Comparison of ENCODE assay signal across 16 cellular contexts in genomic region chr1:80593197-80593596, GRCh38.
A peak's percentile ranks its signal among the peaks of the same experiment; 100 is the strongest.
DNase-seq lines count a peak whose midpoint lies in the region; ATAC-seq, FAIRE-seq and TF ChIP-seq lines count a peak whose summit lies in the region.
"Had no signal": no experiment of that assay in that cellular context is flagged by ENCODE, and none has a peak within 500 bp of the region (broad histone marks: within the 10 kb centered on the region; RNA-seq: fewer than 3 reads in every experiment).

No MANE protein-coding gene starts in this region.

- no peaks in the 10 kb centered on the region for H3K79me2 ChIP-seq in MM.1S (ENCODE audit: low read length)

- no peak for TF ChIP-seq CTCF in MM.1S (IDR thresholded peaks at IDR 0.05; ENCODE audit: low read length)
- no peak for TF ChIP-seq CTCF in left lung (IDR thresholded peaks at IDR 0.05)

- ATAC-seq in esophagus mucosa (peak; percentile 88), left lung (no peak), left ventricle myocardium superior (no peak)
- ATAC-seq: CD8-positive, alpha-beta T cell had no signal

- H3K9ac ChIP-seq in MM.1S (ENCODE audit: low read length), result no peak overlapping the region
- H3K9ac ChIP-seq: BLaER1, GM23248 had no signal

- intact Hi-C loops in left lung (cut with DNase I) (no loop called here), left ventricle myocardium superior (cut with micrococcal nuclease) (no loop called here)

- H3K36me3 ChIP-seq in MM.1S (replicated peaks; ENCODE audit: insufficient read depth, low read length) (no peaks in the 10 kb centered on the region), left lung (no peaks in the 10 kb centered on the region)
- H3K36me3 ChIP-seq: BLaER1, HAP-1 had no signal

- H3K4me1 ChIP-seq in MM.1S (ENCODE audit: low read length), result peaks cover 2% of the 10 kb centered on the region; the same call in 1 of the 2 replicates
- no peaks in the 10 kb centered on the region for H3K4me1 ChIP-seq in left lung
- H3K4me1 ChIP-seq: BLaER1, HAP-1 had no signal

- H3F3A ChIP-seq in MM.1S (ENCODE audit: insufficient read depth, low read length), result no peaks in the 10 kb centered on the region

- H4K20me1 ChIP-seq in MM.1S (ENCODE audit: insufficient read depth, low read length), result no peaks in the 10 kb centered on the region
- H4K20me1 ChIP-seq: BLaER1 had no signal

- no peaks in the 10 kb centered on the region for H3K9me3 ChIP-seq in MM.1S (replicated peaks; ENCODE audit: insufficient read depth, low read length)
- H3K9me3 ChIP-seq in left lung, result peaks cover 0 to 53% of the 10 kb centered on the region in 2 donors
- H3K9me3 ChIP-seq: HAP-1 had no signal

- peak; percentile 16 for DNase-seq in DMS53 (lab: John Stamatoyannopoulos, UW)
- no peak for DNase-seq in DMS53 treated with DMSO at 0.1 percent for 48 hours (lab: John Stamatoyannopoulos, UW; ENCODE audit: unreplicated experiment)
- peak; percentile 6 for DNase-seq in MM.1S
- no peak for DNase-seq in left lung
- DNase-seq in left ventricle myocardium superior, result no peak
- no peak for DNase-seq in urothelium cell line (ENCODE audit: low spot score)
- no peak for DNase-seq in retina
- DNase-seq: 8988T; CD8-positive, alpha-beta T cell; GDM1; GM23248 had no signal

- H3K9me2 ChIP-seq in MM.1S (replicated peaks; ENCODE audit: insufficient read depth, low read length), result no peaks in the 10 kb centered on the region

- no peak overlapping the region for H3K4me2 ChIP-seq in MM.1S (ENCODE audit: low read depth, low read length)
- H3K4me2 ChIP-seq: BLaER1 had no signal

- no peak overlapping the region for H2AFZ ChIP-seq in MM.1S (ENCODE audit: low read length)
- H2AFZ ChIP-seq: GM23248 had no signal

- H3K27ac ChIP-seq in MM.1S (ENCODE audit: low read length) (no peak overlapping the region), left lung (no peak overlapping the region)
- H3K27ac ChIP-seq: BLaER1, GM23248 had no signal

- H3K27me3 ChIP-seq in MM.1S (replicated peaks; ENCODE audit: insufficient read depth, low read length), result no peaks in the 10 kb centered on the region
- H3K27me3 ChIP-seq in left lung, result no peaks in the 10 kb centered on the region
- H3K27me3 ChIP-seq: BLaER1 had no signal

- FAIRE-seq in urothelium cell line (lab: Jason Lieb, UNC), result no peak
- FAIRE-seq: GM12892, GM18507 had no signal

- H3K4me3 ChIP-seq in MM.1S (ENCODE audit: low read length) (no peak overlapping the region), left lung (no peak overlapping the region)
- H3K4me3 ChIP-seq: BLaER1, GM23248, HAP-1 had no signal

Comparison
In these comparisons a context has a peak if more than half of its experiments do, and no peak if none do; other contexts are left out.
1. DNase-seq: peak in DMS53 (single experiment) and MM.1S (single experiment); none in DMS53 treated with DMSO at 0.1 percent for 48 hours (single experiment), left lung (0 of 2), left ventricle myocardium superior (single experiment), urothelium cell line (single experiment) and retina (single experiment).